Comparison of ENCODE assay signal across 33 cellular contexts in the genomic region with DNA sequence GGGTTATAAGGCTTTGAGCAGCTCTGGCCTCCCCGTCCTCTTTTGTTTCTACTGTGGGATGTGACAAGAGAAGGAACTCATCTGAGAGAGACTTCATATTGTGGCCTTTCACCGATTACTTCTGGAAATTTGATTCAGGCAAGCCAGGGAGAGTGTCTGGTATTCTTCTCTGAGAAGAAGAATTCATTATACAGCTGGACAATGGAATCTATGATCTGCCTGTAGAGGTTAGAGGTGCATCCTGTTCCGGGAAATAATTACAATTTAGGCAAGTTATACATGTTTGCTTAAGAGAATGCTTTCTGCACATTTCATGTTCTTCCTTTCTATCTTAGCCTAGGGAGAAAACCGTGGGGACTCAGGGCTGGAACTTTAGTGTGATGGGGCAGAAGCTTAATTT. TPM values are rescaled to one million over a fixed set of nuclear protein-coding genes. Genes with fewer than 3 reads are reported as not detected.
"Had no signal": no experiment of that assay in that cellular context is flagged by ENCODE, and none has a peak within 500 bp of the region (broad histone marks: within the 10 kb centered on the region; RNA-seq: fewer than 3 reads in every experiment).

No MANE protein-coding gene starts in this region.

- H3K4me3 ChIP-seq: adrenal gland, body of pancreas, colonic mucosa, dorsolateral prefrontal cortex, gastroesophageal sphincter, lower lobe of right lung, mucosa of descending colon, sigmoid colon, thoracic aorta, uterus had no signal

- H3K4me1 Mint-ChIP-seq: activated CD4-positive, alpha-beta T cell treated with anti-CD3 and anti-CD28 coated beads for 36 hours; activated naive CD8-positive, alpha-beta T cell treated with anti-CD3 and anti-CD28 coated beads for 36 hours had no signal

- H3K4me3 Mint-ChIP-seq: activated CD4-positive, alpha-beta T cell treated with anti-CD3 and anti-CD28 coated beads for 36 hours; activated naive CD4-positive, alpha-beta T cell treated with anti-CD3 and anti-CD28 coated beads for 36 hours; activated naive CD8-positive, alpha-beta T cell treated with anti-CD3 and anti-CD28 coated beads for 36 hours; natural killer cell treated with Interleukin-12 subunit alpha and Interleukin-12 subunit beta and Interleukin-15 and Interleukin-18, amount 100 ng/mL, for 72 hours; stimulated activated effector memory CD8-positive, alpha-beta T cell treated with anti-CD3 and anti-CD28 coated beads, Interleukin-12 subunit alpha, Interleukin-12 subunit beta, amount 100 ng/mL, for 72 hours; stimulated activated naive CD8-positive, alpha-beta T cell treated with anti-CD3 and anti-CD28 coated beads, Interleukin-15, Interleukin-2, amounts not matched to agents 100 ng/mL and 50 ng/mL, for 24 hours; T-helper 2 cell treated with Interferon-gamma antibody and Interleukin-4, amounts not matched to agents 5 μg/mL and 100 μg/mL, for 36 hours had no signal

- H3K4me1 ChIP-seq: adrenal gland, body of pancreas, colonic mucosa, gastroesophageal sphincter, lower lobe of right lung, sigmoid colon, uterus had no signal

- H3K27me3 ChIP-seq: adrenal gland, body of pancreas, colonic mucosa, sigmoid colon had no signal

- DNase-seq: activated CD4-positive, alpha-beta T cell treated with anti-CD3 and anti-CD28 coated beads for 36 hours; activated CD4-positive, alpha-beta T cell treated with anti-CD3 and anti-CD28 coated beads, Interleukin-2, amount 50 U/mL, for 48 hours; activated CD4-positive, CD25-positive, alpha-beta regulatory T cell; activated effector memory CD4-positive, alpha-beta T cell treated with Interleukin-2 at 50 U/mL for 16 hours; activated naive CD4-positive, alpha-beta T cell treated with anti-CD3 and anti-CD28 coated beads for 36 hours; activated naive CD8-positive, alpha-beta T cell treated with anti-CD3 and anti-CD28 coated beads for 36 hours; aorta; body of pancreas; colonic mucosa; dorsolateral prefrontal cortex; effector memory CD4-positive, alpha-beta T cell; hippocampal formation; left cardiac atrium; lower lobe of right lung; mucosa of descending colon; sigmoid colon; small intestine; stimulated activated CD4-positive, alpha-beta T cell treated with anti-CD3 and anti-CD28 coated beads, Interleukin-4, amount 100 ng/mL, for 24 hours; T-helper 1 cell; trophoblast cell; uterus had no signal

- H3K9me3 Mint-ChIP-seq: activated naive CD4-positive, alpha-beta T cell treated with anti-CD3 and anti-CD28 coated beads for 36 hours; activated naive CD8-positive, alpha-beta T cell treated with anti-CD3 and anti-CD28 coated beads for 36 hours; natural killer cell treated with Interleukin-12 subunit alpha and Interleukin-12 subunit beta and Interleukin-15 and Interleukin-18, amount 100 ng/mL, for 72 hours; stimulated activated effector memory CD8-positive, alpha-beta T cell treated with anti-CD3 and anti-CD28 coated beads, Interleukin-12 subunit alpha, Interleukin-12 subunit beta, amount 100 ng/mL, for 72 hours; stimulated activated naive CD8-positive, alpha-beta T cell treated with anti-CD3 and anti-CD28 coated beads, Interleukin-15, Interleukin-2, amounts not matched to agents 100 ng/mL and 50 ng/mL, for 24 hours; T-helper 2 cell treated with Interferon-gamma antibody and Interleukin-4, amounts not matched to agents 5 μg/mL and 100 μg/mL, for 36 hours had no signal

- H3K36me3 ChIP-seq: adrenal gland, colonic mucosa, gastroesophageal sphincter, lower lobe of right lung, sigmoid colon, thoracic aorta, uterus had no signal

- H3K36me3 Mint-ChIP-seq: activated naive CD8-positive, alpha-beta T cell treated with anti-CD3 and anti-CD28 coated beads for 36 hours; natural killer cell treated with Interleukin-12 subunit alpha and Interleukin-12 subunit beta and Interleukin-15 and Interleukin-18, amount 100 ng/mL, for 72 hours; stimulated activated effector memory CD8-positive, alpha-beta T cell treated with anti-CD3 and anti-CD28 coated beads, Interleukin-12 subunit alpha, Interleukin-12 subunit beta, amount 100 ng/mL, for 72 hours had no signal

- H3K9me3 ChIP-seq: adrenal gland, body of pancreas, colonic mucosa, gastroesophageal sphincter, lower lobe of right lung, mucosa of descending colon, sigmoid colon, thoracic aorta, uterus had no signal

- H3K27ac Mint-ChIP-seq: activated CD4-positive, alpha-beta T cell treated with anti-CD3 and anti-CD28 coated beads for 36 hours; activated naive CD4-positive, alpha-beta T cell treated with anti-CD3 and anti-CD28 coated beads for 36 hours; activated naive CD8-positive, alpha-beta T cell treated with anti-CD3 and anti-CD28 coated beads for 36 hours; natural killer cell treated with Interleukin-12 subunit alpha and Interleukin-12 subunit beta and Interleukin-15 and Interleukin-18, amount 100 ng/mL, for 72 hours; progenitor cell of endocrine pancreas; stimulated activated effector memory CD8-positive, alpha-beta T cell treated with anti-CD3 and anti-CD28 coated beads, Interleukin-12 subunit alpha, Interleukin-12 subunit beta, amount 100 ng/mL, for 72 hours; stimulated activated naive CD8-positive, alpha-beta T cell treated with anti-CD3 and anti-CD28 coated beads, Interleukin-15, Interleukin-2, amounts not matched to agents 100 ng/mL and 50 ng/mL, for 24 hours; T-helper 2 cell treated with Interferon-gamma antibody and Interleukin-4, amounts not matched to agents 5 μg/mL and 100 μg/mL, for 36 hours had no signal

- ATAC-seq: activated CD4-positive, alpha-beta T cell treated with anti-CD3 and anti-CD28 coated beads for 36 hours; body of pancreas; gastroesophageal sphincter; left cardiac atrium; lower lobe of right lung; mucosa of descending colon; natural killer cell treated with Interleukin-12 subunit alpha and Interleukin-12 subunit beta and Interleukin-15 and Interleukin-18, amount 100 ng/mL, for 72 hours; stimulated activated effector memory CD8-positive, alpha-beta T cell treated with anti-CD3 and anti-CD28 coated beads, Interleukin-12 subunit alpha, Interleukin-12 subunit beta, amount 100 ng/mL, for 72 hours had no signal

- H3K27ac ChIP-seq: body of pancreas, colonic mucosa, dorsolateral prefrontal cortex, gastroesophageal sphincter, lower lobe of right lung, sigmoid colon, thoracic aorta, uterus had no signal

RNA-seq across cellular contexts. Expression of a gene that starts 12.8 kb away (rescaled TPM):
- total RNA-seq: fibroblast of villous mesenchyme, myocyte had no signal
- polyA plus RNA-seq: adrenal gland, aorta, esophagus, fibroblast of lung, sigmoid colon, small intestine had no signal
